ENCODE assay signal across 8 cellular contexts in the genomic region with DNA sequence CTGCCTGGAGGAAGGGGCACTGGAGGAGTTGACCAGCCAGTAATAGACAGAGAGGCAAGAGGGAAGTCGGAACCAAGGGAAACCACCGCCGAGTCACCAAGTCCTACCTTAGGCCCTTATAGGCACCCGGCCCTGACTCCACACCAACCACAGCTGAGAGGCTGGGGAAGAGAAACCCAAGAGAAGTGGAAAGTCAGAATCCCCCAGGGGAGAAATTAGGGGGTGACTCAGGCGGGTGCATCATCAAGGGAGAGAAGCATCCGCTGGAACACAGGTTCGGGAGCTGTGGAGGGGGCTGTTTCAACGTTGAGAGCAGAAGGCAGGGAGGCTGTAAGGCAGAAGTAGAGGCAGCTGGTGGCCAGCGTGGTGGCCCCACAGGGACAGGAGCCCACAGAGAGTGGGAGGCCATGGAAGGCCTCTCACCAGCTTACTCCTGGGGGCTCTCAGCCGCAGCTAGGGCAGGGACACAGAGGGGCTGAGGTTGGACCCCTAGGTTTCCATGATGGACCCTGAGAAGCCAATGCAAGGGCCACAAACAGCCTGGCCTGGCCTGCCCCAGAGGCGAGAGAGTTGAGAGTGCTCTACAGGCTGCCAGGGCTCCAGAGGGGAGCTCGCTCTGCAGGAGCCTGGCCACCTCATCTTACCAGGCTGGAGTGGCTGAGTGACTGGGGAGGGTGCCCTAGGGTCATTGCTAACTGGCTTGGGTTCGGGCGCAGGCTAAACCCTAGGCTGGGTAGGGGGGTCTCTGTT. TPM values are rescaled to one million over a fixed set of nuclear protein-coding genes. Genes with fewer than 3 reads are reported as not detected.
A peak's percentile ranks its signal among the peaks of the same experiment; 100 is the strongest.
DNase-seq lines count a peak whose midpoint lies in the region; ATAC-seq and TF ChIP-seq lines count a peak whose summit lies in the region.

No MANE protein-coding gene starts in this region.

- TF ChIP-seq RAD21 in SK-N-SH (IDR thresholded peaks at IDR 0.05; ENCODE audit: low read length), result no peak

- no peak for DNase-seq in SK-N-SH
- DNase-seq in SK-N-MC (ENCODE audit: low read depth, low spot score), result no peak
- DNase-seq in fibroblast of peridontal ligament (ENCODE audit: extremely low read depth), result peak; percentile 68
- peak; percentile 25 to 36 for DNase-seq in stimulated activated CD8-positive, alpha-beta memory T cell treated with anti-CD3 and anti-CD28 coated beads, Interleukin-2, amount 100 ng/mL, for 48 hours (ENCODE audit: low read depth in 2 of 2)
- DNase-seq in NCI-H2029 treated with DMSO at 0.1 percent for 48 hours (lab: John Stamatoyannopoulos, UW), result no peak

- H3K9me3 ChIP-seq in SK-N-SH (no peaks in the 10 kb centered on the region), HEK293 (ENCODE audit: control insufficient read depth, insufficient read depth, low read depth, low read length) (no peaks in the 10 kb centered on the region), SK-N-MC (ENCODE audit: low read depth, low read length) (no peaks in the 10 kb centered on the region)

- no peaks in the 10 kb centered on the region for H3K9me2 ChIP-seq in SK-N-SH

- CTCF ChIA-PET in SK-N-SH (lab: Yijun Ruan, JAX), result interaction anchor here (2.4 to 8.5 kb wide), 3 partner anchors 9 to 27 kb away, joined by 10 to 52 read pairs (median 14); no protein-coding TSS in a partner anchor
- CTCF ChIA-PET in HEK293 (lab: Yijun Ruan, JAX), result interaction anchor here (0.6 to 2.8 kb wide), 3 partner anchors 9 to 115 kb away, joined by 3 to 13 read pairs (median 4); no protein-coding TSS in a partner anchor

- peaks cover 3% of the 10 kb centered on the region for H3F3A ChIP-seq in SK-N-SH (replicated peaks; ENCODE audit: insufficient read depth)

- ATAC-seq in SK-N-SH treated with all-trans-retinoic acid at 6 μM for 48 hours (no peak), HG03457 (IDR thresholded peaks at IDR 0.05; ENCODE audit: unreplicated experiment) (no peak)

- H3K4me3 ChIP-seq in SK-N-SH (ENCODE audit: low read depth in 2 of 2, low read length in 1 of 2) (no peak overlapping the region), HEK293 (ENCODE audit: low read depth, low read length) (no peak overlapping the region), SK-N-MC (no peak overlapping the region; the same call in 1 of the 2 replicates)

- peaks cover 36% of the 10 kb centered on the region for H3K79me2 ChIP-seq in SK-N-SH (ENCODE audit: insufficient read depth)

- H3K4me1 ChIP-seq in SK-N-SH (ENCODE audit: control insufficient read depth in 1 of 2, insufficient read depth in 2 of 2, low read depth in 1 of 2, low read length in 1 of 2), result peaks cover 9 to 30% of the 10 kb centered on the region in 2 experiments; a peak in 1 of 4 replicates
- H3K4me1 ChIP-seq in HEK293 (ENCODE audit: control insufficient read depth, insufficient read depth, low read length), result peaks cover 19% of the 10 kb centered on the region

- WGBS in SK-N-SH (ENCODE audit: low lambda C conversion rate), result 87% methylated on average over 10 of the region's 14 CpGs

- H3K36me3 ChIP-seq in SK-N-SH (replicated peaks in 1 of 2; ENCODE audit: control insufficient read depth in 1 of 2, insufficient read depth in 2 of 2, low read length in 1 of 2) (peaks cover 0 to 12% of the 10 kb centered on the region in 2 experiments), HEK293 (ENCODE audit: control insufficient read depth in 2 of 2, insufficient read depth in 1 of 2, low read length in 2 of 2) (peaks cover 0 to 12% of the 10 kb centered on the region in 2 experiments; a peak in 1 of 3 replicates), SK-N-MC (ENCODE audit: insufficient read depth, low read length) (peaks cover 9% of the 10 kb centered on the region; the same call in 1 of the 2 replicates)

- no peak for TF ChIP-seq CTCF in SK-N-SH (IDR thresholded peaks at IDR 0.05)
- TF ChIP-seq CTCF in HEK293 (tag by site-specific recombination; IDR thresholded peaks at IDR 0.05), result no peak

- H3K9ac ChIP-seq in SK-N-SH (no peak overlapping the region), SK-N-MC (ENCODE audit: insufficient read length) (peak overlapping the region; percentile 92)

- no peak overlapping the region; a peak in 1 of 4 replicates for H3K27ac ChIP-seq in SK-N-SH (ENCODE audit: low read depth in 2 of 2, low read length in 1 of 2)
- H3K27ac ChIP-seq in HEK293 (ENCODE audit: extremely low read depth, low read depth, low read length), result peak overlapping the region; percentile 89; the same call in 1 of the 2 replicates
- no peak overlapping the region for H3K27ac ChIP-seq in SK-N-MC

- H3K4me2 ChIP-seq in SK-N-SH, result peak overlapping the region; percentile 99

- no peak for TF ChIP-seq EP300 in SK-N-SH (IDR thresholded peaks at IDR 0.05; ENCODE audit: borderline replicate concordance in 1 of 2, low read depth in 1 of 2, low read length in 1 of 2)

- POLR2A ChIA-PET in SK-N-SH (lab: Yijun Ruan, JAX), result no interaction called here
- POLR2A ChIA-PET in HEK293 (lab: Yijun Ruan, JAX), result interaction anchor here (1.1 to 2.2 kb wide), 6 partner anchors 9 to 35 kb away, joined by 3 to 18 read pairs (median 8); a partner anchor contains a TSS

- peaks cover 7% of the 10 kb centered on the region for H3K27me3 ChIP-seq in SK-N-SH (ENCODE audit: insufficient read depth)

- H2AFZ ChIP-seq in SK-N-SH (ENCODE audit: low read depth), result no peak overlapping the region

- H4K20me1 ChIP-seq in SK-N-SH (ENCODE audit: insufficient read depth), result peaks cover 9% of the 10 kb centered on the region; the same call in 1 of the 2 replicates

TF ChIP-seq in SK-N-SH, 30 proteins besides CTCF, POLR2A, EP300 and RAD21 (continues in another document):
- TF ChIP-seq TCF12 (IDR thresholded peaks at IDR 0.05) (no peak), SIN3A (IDR thresholded peaks at IDR 0.05; ENCODE audit: borderline replicate concordance, low read depth, low read length) (no peak), NRF1 (IDR thresholded peaks at IDR 0.05; ENCODE audit: low read depth, low read length) (no peak)
- TF ChIP-seq, protein P1, sequence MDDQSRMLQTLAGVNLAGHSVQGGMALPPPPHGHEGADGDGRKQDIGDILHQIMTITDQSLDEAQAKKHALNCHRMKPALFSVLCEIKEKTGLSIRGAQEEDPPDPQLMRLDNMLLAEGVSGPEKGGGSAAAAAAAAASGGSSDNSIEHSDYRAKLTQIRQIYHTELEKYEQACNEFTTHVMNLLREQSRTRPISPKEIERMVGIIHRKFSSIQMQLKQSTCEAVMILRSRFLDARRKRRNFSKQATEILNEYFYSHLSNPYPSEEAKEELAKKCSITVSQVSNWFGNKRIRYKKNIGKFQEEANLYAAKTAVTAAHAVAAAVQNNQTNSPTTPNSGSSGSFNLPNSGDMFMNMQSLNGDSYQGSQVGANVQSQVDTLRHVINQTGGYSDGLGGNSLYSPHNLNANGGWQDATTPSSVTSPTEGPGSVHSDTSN (IDR thresholded peaks at IDR 0.05), result no peak

TF ChIP-seq in SK-N-SH treated with all-trans-retinoic acid at 6 μM for 48 hours, 23 proteins besides CTCF, POLR2A, EP300 and RAD21 (continues in another document):
- TF ChIP-seq CSDC2 (CRISPR knock-in tag; IDR thresholded peaks at IDR 0.05) (no peak), ISL1 (CRISPR knock-in tag; IDR thresholded peaks at IDR 0.05) (no peak), SNAI2 (CRISPR knock-in tag; IDR thresholded peaks at IDR 0.05) (no peak), PPARA (CRISPR knock-in tag; IDR thresholded peaks at IDR 0.05; ENCODE audit: borderline replicate concordance) (no peak), GLIS3 (CRISPR knock-in tag; IDR thresholded peaks at IDR 0.05) (no peak), RARB (CRISPR knock-in tag; IDR thresholded peaks at IDR 0.05) (no peak), ZC3H10 (CRISPR knock-in tag; IDR thresholded peaks at IDR 0.05) (no peak), ZFP3 (CRISPR knock-in tag; IDR thresholded peaks at IDR 0.05) (no peak), TCF4 (CRISPR knock-in tag; IDR thresholded peaks at IDR 0.05; ENCODE audit: borderline replicate concordance) (no peak)

TF ChIP-seq in HEK293, 187 proteins besides CTCF, POLR2A, EP300 and RAD21 (continues in another document):
- TF ChIP-seq, protein P2, sequence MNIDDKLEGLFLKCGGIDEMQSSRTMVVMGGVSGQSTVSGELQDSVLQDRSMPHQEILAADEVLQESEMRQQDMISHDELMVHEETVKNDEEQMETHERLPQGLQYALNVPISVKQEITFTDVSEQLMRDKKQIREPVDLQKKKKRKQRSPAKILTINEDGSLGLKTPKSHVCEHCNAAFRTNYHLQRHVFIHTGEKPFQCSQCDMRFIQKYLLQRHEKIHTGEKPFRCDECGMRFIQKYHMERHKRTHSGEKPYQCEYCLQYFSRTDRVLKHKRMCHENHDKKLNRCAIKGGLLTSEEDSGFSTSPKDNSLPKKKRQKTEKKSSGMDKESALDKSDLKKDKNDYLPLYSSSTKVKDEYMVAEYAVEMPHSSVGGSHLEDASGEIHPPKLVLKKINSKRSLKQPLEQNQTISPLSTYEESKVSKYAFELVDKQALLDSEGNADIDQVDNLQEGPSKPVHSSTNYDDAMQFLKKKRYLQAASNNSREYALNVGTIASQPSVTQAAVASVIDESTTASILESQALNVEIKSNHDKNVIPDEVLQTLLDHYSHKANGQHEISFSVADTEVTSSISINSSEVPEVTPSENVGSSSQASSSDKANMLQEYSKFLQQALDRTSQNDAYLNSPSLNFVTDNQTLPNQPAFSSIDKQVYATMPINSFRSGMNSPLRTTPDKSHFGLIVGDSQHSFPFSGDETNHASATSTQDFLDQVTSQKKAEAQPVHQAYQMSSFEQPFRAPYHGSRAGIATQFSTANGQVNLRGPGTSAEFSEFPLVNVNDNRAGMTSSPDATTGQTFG (tag by site-specific recombination; IDR thresholded peaks at IDR 0.05; ENCODE audit: borderline replicate concordance), result no peak
- TF ChIP-seq GLIS2 (tag by site-specific recombination; IDR thresholded peaks at IDR 0.05) (peak; percentile 63), ZNF501 (tag by site-specific recombination; IDR thresholded peaks at IDR 0.05) (no peak), ZXDB (tag by site-specific recombination; IDR thresholded peaks at IDR 0.05) (no peak)

RNA-seq across cellular contexts. Expression of a gene that starts 1.4 kb away (rescaled TPM):
- 15.8 and 18.1 TPM in 2 replicates for polyA plus RNA-seq in SK-N-SH (2012; rRNA removed)
- polyA plus RNA-seq in SK-N-SH (2012; cell fraction: cytosol; rRNA removed), result 6.9 and 12.1 TPM in 2 replicates
- 32.9 and 37.6 TPM in 2 replicates for polyA plus RNA-seq in SK-N-SH (2012; cell fraction: nucleus; rRNA removed)

RNA-seq across cellular contexts. Expression of a gene that starts 5.0 kb away (rescaled TPM):
- polyA plus RNA-seq in SK-N-SH (2012; rRNA removed), result 47.6 and 53.0 TPM in 2 replicates
- 24.1 and 41.5 TPM in 2 replicates for polyA plus RNA-seq in SK-N-SH (2012; cell fraction: cytosol; rRNA removed)
- polyA plus RNA-seq in SK-N-SH (2012; cell fraction: nucleus; rRNA removed), result 111 and 208 TPM in 2 replicates

RNA-seq across cellular contexts. Expression of a gene that starts 34.9 kb away (rescaled TPM):
- polyA plus RNA-seq in SK-N-SH (2012; rRNA removed), result 5.2 and 5.9 TPM in 2 replicates
- polyA plus RNA-seq in SK-N-SH (2012; cell fraction: cytosol; rRNA removed), result 7.9 and 8.3 TPM in 2 replicates
- polyA plus RNA-seq in SK-N-SH (2012; cell fraction: nucleus; rRNA removed), result 3.4 and 5.4 TPM in 2 replicates

RNA-seq across cellular contexts. Expression of a gene that starts 35.2 kb away (rescaled TPM):
- polyA plus RNA-seq in SK-N-SH (2012; rRNA removed), result 25.2 and 25.4 TPM in 2 replicates
- polyA plus RNA-seq in SK-N-SH (2012; cell fraction: cytosol; rRNA removed), result 29.8 and 31.6 TPM in 2 replicates
- 4.9 and 8.9 TPM in 2 replicates for polyA plus RNA-seq in SK-N-SH (2012; cell fraction: nucleus; rRNA removed)

Comparison
In these comparisons a context has a peak if more than half of its experiments do, and no peak if none do; other contexts are left out.
1. DNase-seq: peak in fibroblast of peridontal ligament (single experiment) and stimulated activated CD8-positive, alpha-beta memory T cell treated with anti-CD3 and anti-CD28 coated beads, Interleukin-2, amount 100 ng/mL, for 48 hours (2 of 2); none in SK-N-SH (single experiment), SK-N-MC (single experiment) and NCI-H2029 treated with DMSO at 0.1 percent for 48 hours (single experiment).